In the genomic region with DNA sequence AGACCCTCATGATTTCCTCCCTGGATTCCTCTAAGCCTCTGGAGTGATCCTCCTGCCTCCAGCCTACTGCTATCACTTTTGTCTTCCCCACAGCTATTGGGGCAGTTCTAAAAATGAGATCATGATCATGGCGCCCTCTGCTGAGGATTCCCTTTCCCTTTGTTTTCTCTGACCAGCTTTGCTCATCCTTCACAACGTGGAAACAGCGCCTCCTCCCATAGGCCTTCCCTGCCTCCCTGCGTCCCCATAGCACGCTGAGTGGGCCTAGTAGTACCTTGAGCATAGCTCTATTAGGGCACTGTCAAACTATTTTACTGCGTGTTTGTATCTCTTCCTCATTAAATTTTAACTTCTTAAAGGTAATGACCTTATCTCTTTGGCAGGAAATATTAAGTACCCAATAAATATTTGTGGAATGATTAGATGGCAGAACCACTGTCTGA, we compare ENCODE assay signal across 8 cellular contexts.
DNase-seq lines count a peak whose midpoint lies in the region; ATAC-seq and TF ChIP-seq lines count a peak whose summit lies in the region.

No MANE protein-coding gene starts in this region.

- H3K4me3 ChIP-seq in DND-41 (ENCODE audit: low read depth in 1 of 2, low read length in 2 of 2): no peak overlapping the region

- no peaks in the 10 kb centered on the region for H3K36me3 Mint-ChIP-seq in memory B cell
- H3K36me3 Mint-ChIP-seq in activated T-helper 1 cell treated with anti-CD3 and anti-CD28 coated beads, Interleukin-12 subunit alpha, Interleukin-12 subunit beta, Interleukin-2, Interleukin-4 antibody, amounts not matched to agents 30 ng/mL and 10 ng/mL and 1 ng/mL, durations not matched to agents 14 hours and 24 hours and 36 hours (ENCODE audit: low read depth): no peaks in the 10 kb centered on the region

- H3K4me1 ChIP-seq in DND-41 (ENCODE audit: insufficient read depth, low read length): no peaks in the 10 kb centered on the region

- H3K36me3 ChIP-seq in DND-41 (ENCODE audit: insufficient read depth, low read length): no peaks in the 10 kb centered on the region

- intact Hi-C loops in activated T-helper 1 cell treated with anti-CD3 and anti-CD28 coated beads, Interleukin-12 subunit alpha, Interleukin-12 subunit beta, Interleukin-2, Interleukin-4 antibody, amounts not matched to agents 30 ng/mL and 10 ng/mL and 1 ng/mL, durations not matched to agents 14 hours and 24 hours and 36 hours (cut with micrococcal nuclease): loop anchor here (1.0 kb wide), 2 partner anchors 542 to 688 kb away; no protein-coding TSS in a partner anchor

- no peak overlapping the region for H3K9ac ChIP-seq in DND-41 (ENCODE audit: low read depth, low read length)

- peak; percentile 76 for TF ChIP-seq CTCF in DND-41 (IDR thresholded peaks at IDR 0.05; ENCODE audit: borderline replicate concordance, extremely low read depth, low read length, poor library complexity, severe bottlenecking)

- DNase-seq in DND-41 (peak; percentile 61), M059J (ENCODE audit: low read depth) (peak; percentile 75), RPMI8226 (peak; percentile 64), dermis blood vessel endothelial cell (peak; percentile 82), memory B cell (ENCODE audit: low spot score in 2 of 2) (no peak)
- no peak for DNase-seq in activated T-helper 1 cell treated with anti-CD3 and anti-CD28 coated beads, Interleukin-12 subunit alpha, Interleukin-12 subunit beta, Interleukin-2, Interleukin-4 antibody, amounts not matched to agents 30 ng/mL and 10 ng/mL and 1 ng/mL, durations not matched to agents 14 hours and 24 hours and 36 hours (ENCODE audit: low spot score)

- H3K27me3 Mint-ChIP-seq in memory B cell: peaks cover 5% of the 10 kb centered on the region
- peaks cover 5% of the 10 kb centered on the region for H3K27me3 Mint-ChIP-seq in activated T-helper 1 cell treated with anti-CD3 and anti-CD28 coated beads, Interleukin-12 subunit alpha, Interleukin-12 subunit beta, Interleukin-2, Interleukin-4 antibody, amounts not matched to agents 30 ng/mL and 10 ng/mL and 1 ng/mL, durations not matched to agents 14 hours and 24 hours and 36 hours (ENCODE audit: insufficient read depth)

- peaks cover 9% of the 10 kb centered on the region for H3K4me1 Mint-ChIP-seq in memory B cell
- H3K4me1 Mint-ChIP-seq in activated T-helper 1 cell treated with anti-CD3 and anti-CD28 coated beads, Interleukin-12 subunit alpha, Interleukin-12 subunit beta, Interleukin-2, Interleukin-4 antibody, amounts not matched to agents 30 ng/mL and 10 ng/mL and 1 ng/mL, durations not matched to agents 14 hours and 24 hours and 36 hours (ENCODE audit: low read depth): no peaks in the 10 kb centered on the region

- no peak overlapping the region for H3K4me2 ChIP-seq in DND-41 (ENCODE audit: insufficient read depth, low read length)

- peak; percentile 91 for ATAC-seq in DND-41 (ENCODE audit: insufficient read depth, low read depth)
- ATAC-seq in GM21717 (IDR thresholded peaks at IDR 0.05; ENCODE audit: unreplicated experiment): peak; percentile 48
- peak; percentile 13 for ATAC-seq in memory B cell (ENCODE audit: low read depth)
- no peak for ATAC-seq in HG02981 (IDR thresholded peaks at IDR 0.05; ENCODE audit: unreplicated experiment)

- H3K79me2 ChIP-seq in DND-41 (ENCODE audit: insufficient read depth, low read length): no peaks in the 10 kb centered on the region

- no peaks in the 10 kb centered on the region for H4K20me1 ChIP-seq in DND-41 (ENCODE audit: insufficient read depth, low read length)

- H3K9me3 ChIP-seq in DND-41 (ENCODE audit: insufficient read depth, low read length, severe bottlenecking): no peaks in the 10 kb centered on the region

- H3K9me3 Mint-ChIP-seq in memory B cell: no peaks in the 10 kb centered on the region
- H3K9me3 Mint-ChIP-seq in activated T-helper 1 cell treated with anti-CD3 and anti-CD28 coated beads, Interleukin-12 subunit alpha, Interleukin-12 subunit beta, Interleukin-2, Interleukin-4 antibody, amounts not matched to agents 30 ng/mL and 10 ng/mL and 1 ng/mL, durations not matched to agents 14 hours and 24 hours and 36 hours: no peaks in the 10 kb centered on the region

- H3K27ac Mint-ChIP-seq in memory B cell: no peak overlapping the region
- H3K27ac Mint-ChIP-seq in activated T-helper 1 cell treated with anti-CD3 and anti-CD28 coated beads, Interleukin-12 subunit alpha, Interleukin-12 subunit beta, Interleukin-2, Interleukin-4 antibody, amounts not matched to agents 30 ng/mL and 10 ng/mL and 1 ng/mL, durations not matched to agents 14 hours and 24 hours and 36 hours: no peak overlapping the region

- H3K27me3 ChIP-seq in DND-41 (ENCODE audit: insufficient read depth, low read length, poor library complexity): peaks cover 6% of the 10 kb centered on the region

- no peak overlapping the region for H3K4me3 Mint-ChIP-seq in memory B cell
- no peak overlapping the region for H3K4me3 Mint-ChIP-seq in activated T-helper 1 cell treated with anti-CD3 and anti-CD28 coated beads, Interleukin-12 subunit alpha, Interleukin-12 subunit beta, Interleukin-2, Interleukin-4 antibody, amounts not matched to agents 30 ng/mL and 10 ng/mL and 1 ng/mL, durations not matched to agents 14 hours and 24 hours and 36 hours

- H3K27ac ChIP-seq in DND-41 (ENCODE audit: low read length): no peak overlapping the region

- H2AFZ ChIP-seq in DND-41 (ENCODE audit: low read depth, low read length): no peak overlapping the region

Comparison
In these comparisons a context has a peak if more than half of its experiments do, and no peak if none do; other contexts are left out.
1. DNase-seq: peak in DND-41 (single experiment), M059J (single experiment), RPMI8226 (single experiment) and dermis blood vessel endothelial cell (single experiment); none in memory B cell (0 of 2) and activated T-helper 1 cell treated with anti-CD3 and anti-CD28 coated beads, Interleukin-12 subunit alpha, Interleukin-12 subunit beta, Interleukin-2, Interleukin-4 antibody, amounts not matched to agents 30 ng/mL and 10 ng/mL and 1 ng/mL, durations not matched to agents 14 hours and 24 hours and 36 hours (single experiment).